In genomic region chr19:49085020-49085867, GRCh38 we compare ENCODE assay signal across 1 cellular context.
TF ChIP-seq lines count a peak whose summit lies in the region.

SNRNP70 (plus strand) TSS chr19:49085451; CDS start chr19:49086415, 964 bp downstream.

TF ChIP-seq in SK-N-SH, 30 proteins besides CTCF, POLR2A, EP300 and RAD21 (continued from another document):
- TF ChIP-seq PBX3 (IDR thresholded peaks at IDR 0.05) = peak; percentile 72
- peak; percentile 97 for TF ChIP-seq TAF1 (IDR thresholded peaks at IDR 0.05; ENCODE audit: borderline replicate concordance, low read depth, low read length)
- TF ChIP-seq SMC3 (IDR thresholded peaks at IDR 0.05; ENCODE audit: low read depth, low read length) = no peak
TF ChIP-seq in SK-N-SH: peak in this region for 16.
